ENCODE assay signal across 27 cellular contexts in the genomic region with DNA sequence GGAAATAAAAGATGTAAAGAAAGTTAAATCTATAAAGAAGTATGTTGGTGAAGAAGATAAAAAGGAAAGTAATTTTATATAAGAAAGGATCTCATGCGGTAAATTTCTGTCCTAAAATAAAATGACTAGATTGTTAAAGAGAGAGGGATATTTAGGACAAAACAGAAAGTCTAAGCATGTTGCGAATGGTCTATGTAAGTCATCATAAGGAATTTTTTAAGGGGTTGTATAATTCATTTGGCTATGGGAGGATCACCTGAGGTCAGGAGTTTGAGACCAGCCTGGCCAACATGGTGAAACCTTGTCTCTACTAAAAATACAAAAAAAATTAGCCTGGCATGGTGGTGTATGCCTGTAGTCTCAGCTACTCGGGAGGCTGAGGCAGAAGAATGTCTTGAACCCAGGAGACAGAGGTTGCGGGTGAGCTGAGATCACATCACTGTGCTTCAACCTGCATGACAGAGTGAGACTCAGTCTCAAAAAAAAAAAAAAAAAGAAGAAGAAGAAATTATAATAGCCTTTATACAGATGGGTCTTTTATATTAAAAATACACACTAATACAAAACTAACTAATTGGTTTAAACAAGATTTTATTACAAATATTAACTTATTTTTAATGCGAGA.
"Had no signal": no experiment of that assay in that cellular context is flagged by ENCODE, and none has a peak within 500 bp of the region (broad histone marks: within the 10 kb centered on the region; RNA-seq: fewer than 3 reads in every experiment).

No MANE protein-coding gene starts in this region.

- H3K4me2 ChIP-seq: smooth muscle cell had no signal

- H3K27ac ChIP-seq: colonic mucosa, esophagus muscularis mucosa, foreskin keratinocyte, heart right ventricle, lower lobe of right lung, neutrophil, pancreas, suprapubic skin, transverse colon, upper lobe of right lung, uterus had no signal

- H3K9me3 ChIP-seq: colonic mucosa, esophagus muscularis mucosa, lower lobe of right lung, neutrophil, pancreas, suprapubic skin, transverse colon, upper lobe of right lung, uterus had no signal

- ATAC-seq: foreskin keratinocyte; heart right ventricle; left ventricle myocardium superior; lower lobe of right lung; natural killer cell treated with Interleukin-12 subunit alpha and Interleukin-12 subunit beta and Interleukin-15 and Interleukin-18, amount 100 ng/mL, for 72 hours; pancreas; sciatic nerve; stimulated activated naive CD8-positive, alpha-beta T cell treated with anti-CD3 and anti-CD28 coated beads, Interleukin-15, amount 100 ng/mL, for 72 hours; upper lobe of right lung had no signal

- FAIRE-seq: endothelial cell of umbilical vein, keratinocyte had no signal

- H3K4me3 ChIP-seq: colonic mucosa, esophagus muscularis mucosa, heart right ventricle, lower lobe of right lung, pancreas, smooth muscle cell, suprapubic skin, transverse colon, upper lobe of right lung, uterus had no signal

- H3K4me1 ChIP-seq: colonic mucosa, esophagus muscularis mucosa, foreskin keratinocyte, heart right ventricle, lower lobe of right lung, pancreas, suprapubic skin, transverse colon, upper lobe of right lung, uterus had no signal

- DNase-seq: colonic mucosa; effector CD8-positive, alpha-beta T cell; foreskin keratinocyte; glutamatergic neuron; heart right ventricle; hippocampal formation; left ventricle myocardium superior; lower lobe of right lung; naive B cell; pancreas; stimulated activated CD4-positive, alpha-beta T cell treated with anti-CD3 and anti-CD28 coated beads, Interleukin-12 subunit alpha, Interleukin-12 subunit beta, amount 100 ng/mL, for 4 hours; stimulated activated CD4-positive, alpha-beta T cell treated with anti-CD3 and anti-CD28 coated beads, Interleukin-1b, Interleukin-23, amount 100 ng/mL, for 48 hours; stimulated activated CD4-positive, alpha-beta T cell treated with anti-CD3 and anti-CD28 coated beads, Interleukin-4, amount 100 ng/mL, for 1 hour; stimulated activated CD8-positive, alpha-beta memory T cell treated with anti-CD3 and anti-CD28 coated beads, Interleukin-4, amount 100 ng/mL, for 48 hours; stimulated activated naive CD4-positive, alpha-beta T cell; stimulated activated naive CD8-positive, alpha-beta T cell treated with anti-CD3 and anti-CD28 coated beads, Interleukin-15, amount 100 ng/mL, for 72 hours; transverse colon; upper lobe of right lung; uterus had no signal
